Comparison of ENCODE assay signal across 2 cellular contexts in the genomic region with DNA sequence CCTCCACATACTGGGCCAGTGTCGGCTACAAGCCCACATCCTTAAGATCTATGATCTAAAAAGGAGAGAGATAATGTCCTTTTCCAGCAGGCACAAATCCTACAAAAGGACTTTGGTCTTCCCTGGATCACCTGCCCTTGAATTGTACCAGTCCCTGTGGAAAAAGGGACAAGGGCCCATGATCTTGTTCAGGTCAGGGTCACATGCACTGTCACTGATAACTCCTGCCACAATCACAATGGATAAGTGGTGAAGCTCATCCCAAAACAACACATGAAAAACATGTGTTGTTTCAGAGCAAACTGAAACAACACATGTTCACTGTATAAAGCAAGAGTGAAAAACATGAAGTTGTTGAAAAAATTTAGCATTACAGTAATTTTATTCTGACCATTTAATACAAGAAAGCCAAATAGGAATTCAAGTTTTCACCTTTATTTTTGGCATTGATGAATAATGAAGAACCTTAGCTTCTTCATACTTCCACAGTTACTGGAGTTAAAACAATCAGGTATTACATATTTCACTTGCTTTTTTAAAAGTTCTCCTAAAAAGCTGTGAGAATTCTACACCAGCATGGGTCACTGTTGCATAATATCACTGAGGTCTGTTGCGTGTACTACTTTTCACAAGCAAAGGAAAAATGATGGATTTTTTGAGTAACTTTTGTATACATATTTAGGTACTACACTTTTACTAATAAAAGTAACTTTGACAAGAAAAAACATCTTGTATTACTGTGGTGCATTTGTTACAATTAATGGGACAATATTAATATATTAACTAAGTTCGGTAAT.
TF ChIP-seq lines count a peak whose summit lies in the region.

No MANE protein-coding gene starts in this region.

TF ChIP-seq in SK-N-SH, 30 proteins besides CTCF, POLR2A, EP300 and RAD21:
- TF ChIP-seq REST (IDR thresholded peaks at IDR 0.05; ENCODE audit: low read depth, low read length): no peak
- TF ChIP-seq NFIC (IDR thresholded peaks at IDR 0.05; ENCODE audit: borderline replicate concordance): no peak
- TF ChIP-seq FOXJ3 (CRISPR knock-in tag; IDR thresholded peaks at IDR 0.05): no peak
- TF ChIP-seq TAF1 (IDR thresholded peaks at IDR 0.05; ENCODE audit: borderline replicate concordance, low read depth, low read length): no peak
- TF ChIP-seq, protein P1, sequence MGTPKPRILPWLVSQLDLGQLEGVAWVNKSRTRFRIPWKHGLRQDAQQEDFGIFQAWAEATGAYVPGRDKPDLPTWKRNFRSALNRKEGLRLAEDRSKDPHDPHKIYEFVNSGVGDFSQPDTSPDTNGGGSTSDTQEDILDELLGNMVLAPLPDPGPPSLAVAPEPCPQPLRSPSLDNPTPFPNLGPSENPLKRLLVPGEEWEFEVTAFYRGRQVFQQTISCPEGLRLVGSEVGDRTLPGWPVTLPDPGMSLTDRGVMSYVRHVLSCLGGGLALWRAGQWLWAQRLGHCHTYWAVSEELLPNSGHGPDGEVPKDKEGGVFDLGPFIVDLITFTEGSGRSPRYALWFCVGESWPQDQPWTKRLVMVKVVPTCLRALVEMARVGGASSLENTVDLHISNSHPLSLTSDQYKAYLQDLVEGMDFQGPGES (IDR thresholded peaks at IDR 0.05; ENCODE audit: low read depth, low read length): no peak
- no peak for TF ChIP-seq NRF1 (IDR thresholded peaks at IDR 0.05; ENCODE audit: low read depth, low read length)
- TF ChIP-seq YY1 (IDR thresholded peaks at IDR 0.05; ENCODE audit: low read depth): no peak
- TF ChIP-seq ZBTB33 (IDR thresholded peaks at IDR 0.05; ENCODE audit: borderline replicate concordance, low read depth): no peak
- no peak for TF ChIP-seq GABPA (IDR thresholded peaks at IDR 0.05; ENCODE audit: low read depth)
- TF ChIP-seq, protein P2, sequence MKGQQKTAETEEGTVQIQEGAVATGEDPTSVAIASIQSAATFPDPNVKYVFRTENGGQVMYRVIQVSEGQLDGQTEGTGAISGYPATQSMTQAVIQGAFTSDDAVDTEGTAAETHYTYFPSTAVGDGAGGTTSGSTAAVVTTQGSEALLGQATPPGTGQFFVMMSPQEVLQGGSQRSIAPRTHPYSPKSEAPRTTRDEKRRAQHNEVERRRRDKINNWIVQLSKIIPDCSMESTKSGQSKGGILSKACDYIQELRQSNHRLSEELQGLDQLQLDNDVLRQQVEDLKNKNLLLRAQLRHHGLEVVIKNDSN (IDR thresholded peaks at IDR 0.05; ENCODE audit: borderline replicate concordance, low read depth): no peak
- TF ChIP-seq MAX (IDR thresholded peaks at IDR 0.05; ENCODE audit: low read depth): no peak
- TF ChIP-seq EZH2phosphoT487 (IDR thresholded peaks at IDR 0.05; ENCODE audit: borderline replicate concordance, low read depth): no peak
- TF ChIP-seq JUND (IDR thresholded peaks at IDR 0.05): no peak
- no peak for TF ChIP-seq PBX3 (IDR thresholded peaks at IDR 0.05)

TF ChIP-seq in SK-N-SH treated with all-trans-retinoic acid at 6 μM for 48 hours, 23 proteins besides CTCF, POLR2A, EP300 and RAD21:
- TF ChIP-seq, protein P3, sequence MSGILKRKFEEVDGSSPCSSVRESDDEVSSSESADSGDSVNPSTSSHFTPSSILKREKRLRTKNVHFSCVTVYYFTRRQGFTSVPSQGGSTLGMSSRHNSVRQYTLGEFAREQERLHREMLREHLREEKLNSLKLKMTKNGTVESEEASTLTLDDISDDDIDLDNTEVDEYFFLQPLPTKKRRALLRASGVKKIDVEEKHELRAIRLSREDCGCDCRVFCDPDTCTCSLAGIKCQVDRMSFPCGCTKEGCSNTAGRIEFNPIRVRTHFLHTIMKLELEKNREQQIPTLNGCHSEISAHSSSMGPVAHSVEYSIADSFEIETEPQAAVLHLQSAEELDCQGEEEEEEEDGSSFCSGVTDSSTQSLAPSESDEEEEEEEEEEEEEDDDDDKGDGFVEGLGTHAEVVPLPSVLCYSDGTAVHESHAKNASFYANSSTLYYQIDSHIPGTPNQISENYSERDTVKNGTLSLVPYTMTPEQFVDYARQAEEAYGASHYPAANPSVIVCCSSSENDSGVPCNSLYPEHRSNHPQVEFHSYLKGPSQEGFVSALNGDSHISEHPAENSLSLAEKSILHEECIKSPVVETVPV (CRISPR knock-in tag; IDR thresholded peaks at IDR 0.05): no peak
- TF ChIP-seq TCF4 (CRISPR knock-in tag; IDR thresholded peaks at IDR 0.05; ENCODE audit: borderline replicate concordance): no peak
- no peak for TF ChIP-seq ZC3H10 (CRISPR knock-in tag; IDR thresholded peaks at IDR 0.05)
TF ChIP-seq in SK-N-SH treated with all-trans-retinoic acid at 6 μM for 48 hours: peak in this region for 0.
